In genomic region chr2:201135396-201135795, GRCh38 we compare ENCODE assay signal across 12 cellular contexts. TPM values are rescaled to one million over a fixed set of nuclear protein-coding genes. Genes with fewer than 3 reads are reported as not detected.
DNase-seq lines count a peak whose midpoint lies in the region; ATAC-seq and TF ChIP-seq lines count a peak whose summit lies in the region.
"Had no signal": no experiment of that assay in that cellular context is flagged by ENCODE, and none has a peak within 500 bp of the region (broad histone marks: within the 10 kb centered on the region; RNA-seq: fewer than 3 reads in every experiment).

No MANE protein-coding gene starts in this region.

- H2AFZ ChIP-seq in ACC112 (ENCODE audit: low read length, unreplicated experiment) (no peak overlapping the region), mesenchymal stem cell (ENCODE audit: low read depth, low read length) (no peak overlapping the region)

- no peak overlapping the region for H3K4ac ChIP-seq in mesenchymal stem cell (ENCODE audit: low read depth in 1 of 2, low read length in 2 of 2)

- peaks cover 43% of the 10 kb centered on the region for H3K79me2 ChIP-seq in ACC112 (ENCODE audit: control insufficient read depth, insufficient read depth, low read length, unreplicated experiment)

- peaks cover 23% of the 10 kb centered on the region for H3K79me1 ChIP-seq in mesenchymal stem cell (replicated peaks; ENCODE audit: low read length, poor library complexity, severe bottlenecking)

- H3K18ac ChIP-seq in mesenchymal stem cell (ENCODE audit: low read depth in 1 of 2, low read length in 2 of 2), result no peak overlapping the region

- DNase-seq in GM06990 (ENCODE audit: extremely low read depth, insufficient read length) (peak; percentile 37), mesenchymal stem cell (no peak), DMS 273 treated with DMSO at 0.1 percent for 48 hours (lab: John Stamatoyannopoulos, UW) (no peak), mucosa of descending colon (no peak), KBM-7 (no peak), retina (no peak)
- DNase-seq: cerebellar nuclear complex; glutamatergic neuron; NCI-H1436 treated with DMSO at 0.1 percent for 48 hours; NK-92 treated with Interleukin-12 subunit alpha and Interleukin-12 subunit beta, amount 100 ng/mL, for 24 hours had no signal

- H2BK5ac ChIP-seq in mesenchymal stem cell (ENCODE audit: low read depth, low read length, poor library complexity, severe bottlenecking), result no peak overlapping the region

- no peak overlapping the region for H2AK5ac ChIP-seq in mesenchymal stem cell (ENCODE audit: low read length, severe bottlenecking)

- H3K9me3 ChIP-seq in mesenchymal stem cell (ENCODE audit: control insufficient read depth, low read length) (no peaks in the 10 kb centered on the region), mucosa of descending colon (no peaks in the 10 kb centered on the region)

- H3K27me3 ChIP-seq in ACC112 (ENCODE audit: insufficient read depth, low read length) (no peaks in the 10 kb centered on the region), GM06990 (replicated peaks; ENCODE audit: control insufficient read depth, insufficient read depth, low read length) (no peaks in the 10 kb centered on the region), mesenchymal stem cell (ENCODE audit: control insufficient read depth in 1 of 2, insufficient read depth in 1 of 2, low read length in 2 of 2) (no peaks in the 10 kb centered on the region)

- H2BK15ac ChIP-seq in mesenchymal stem cell (ENCODE audit: low read depth, poor library complexity, severe bottlenecking), result no peak overlapping the region

- H4K91ac ChIP-seq in mesenchymal stem cell (ENCODE audit: low read length), result no peak overlapping the region

- peak overlapping the region; percentile 40 for H3K9ac ChIP-seq in mesenchymal stem cell (ENCODE audit: low read length)

- H3K23ac ChIP-seq in mesenchymal stem cell (ENCODE audit: low read length in 2 of 2), result no peak overlapping the region

- H3K4me1 ChIP-seq in ACC112 (ENCODE audit: control insufficient read depth, insufficient read depth, low read length, unreplicated experiment) (peaks cover 43% of the 10 kb centered on the region), mesenchymal stem cell (ENCODE audit: control insufficient read depth, insufficient read depth, low read depth, low read length) (peaks cover 12% of the 10 kb centered on the region), mucosa of descending colon (ENCODE audit: low read depth) (peaks cover 5% of the 10 kb centered on the region)

- H4K8ac ChIP-seq in mesenchymal stem cell (ENCODE audit: low read length), result no peak overlapping the region

- no peak overlapping the region for H3K14ac ChIP-seq in mesenchymal stem cell (ENCODE audit: low read length in 2 of 2)

- TF ChIP-seq CTCF in GM06990 (IDR thresholded peaks at IDR 0.05; ENCODE audit: insufficient read depth, low read length, poor library complexity, severe bottlenecking), result no peak
- TF ChIP-seq CTCF in mucosa of descending colon (IDR thresholded peaks at IDR 0.05), result no peak

- H3K36me3 ChIP-seq in ACC112 (ENCODE audit: insufficient read depth, low read length) (peaks cover 48% of the 10 kb centered on the region), GM06990 (ENCODE audit: control insufficient read depth, insufficient read depth, low read length) (peaks cover 34% of the 10 kb centered on the region), mesenchymal stem cell (ENCODE audit: control insufficient read depth in 1 of 2, insufficient read depth in 2 of 2, low read depth in 1 of 2, low read length in 2 of 2) (peaks cover 43 to 57% of the 10 kb centered on the region in 2 experiments), mucosa of descending colon (ENCODE audit: low read depth) (peaks cover 18% of the 10 kb centered on the region)

- H2BK120ac ChIP-seq in mesenchymal stem cell (ENCODE audit: low read depth, low read length), result no peak overlapping the region

- H3K4me3 ChIP-seq in ACC112 (ENCODE audit: low read depth, low read length), result no peak overlapping the region
- no peak overlapping the region for H3K4me3 ChIP-seq in GM06990 (replicated peaks; ENCODE audit: low read depth, low read length)
- H3K4me3 ChIP-seq in mesenchymal stem cell (ENCODE audit: insufficient read depth in 1 of 2, low read depth in 1 of 2, low read length in 2 of 2), result no peak overlapping the region
- no peak overlapping the region for H3K4me3 ChIP-seq in mucosa of descending colon

- H3K27ac ChIP-seq in ACC112 (ENCODE audit: low read depth, low read length), result peak overlapping the region; percentile 79
- H3K27ac ChIP-seq in angular gyrus (ENCODE audit: low read depth, low read length), result peak overlapping the region; percentile 55
- no peak overlapping the region for H3K27ac ChIP-seq in mesenchymal stem cell (ENCODE audit: low read length, poor library complexity, severe bottlenecking)

- no peak overlapping the region for H3K4me2 ChIP-seq in mesenchymal stem cell (ENCODE audit: low read length, poor library complexity, severe bottlenecking)

- in situ Hi-C loops in KBM-7 (cut with MboI; ENCODE audit: low pct_unique_long_range_greater_than_20kb, low sequenced_read_pairs), result no loop called here

- WGBS in mesenchymal stem cell, result 45% methylated on average over 3 of the region's 3 CpGs

- no peak for ATAC-seq in mucosa of descending colon

- intact Hi-C loops in mucosa of descending colon (cut with DNase I, micrococcal nuclease), result no loop called here

- no peak overlapping the region for H2BK12ac ChIP-seq in mesenchymal stem cell (ENCODE audit: low read length in 2 of 2)

RNA-seq across cellular contexts. Expression of gene CFLAR, which starts 19.4 kb away (rescaled TPM):
- 25.5 TPM for polyA plus RNA-seq in mesenchymal stem cell (2013, experiment 1 of 2)
- polyA plus RNA-seq in mesenchymal stem cell (2013, experiment 2 of 2), result 25.2 TPM
- 100 to 1,000 TPM; 161 to 171 (median 166) TPM for total RNA-seq in mucosa of descending colon

RNA-seq across cellular contexts. Expression of gene CASP10, which starts 47.5 kb away (rescaled TPM):
- 0.47 TPM for polyA plus RNA-seq in mesenchymal stem cell (2013, experiment 1 of 2)
- 0.53 TPM for polyA plus RNA-seq in mesenchymal stem cell (2013, experiment 2 of 2)
- total RNA-seq in mucosa of descending colon, result 10 to 100 TPM; 38.6 to 66.1 (median 58.5) TPM
